8 cellular contexts compared by ENCODE assay signal in genomic region chr3:87088984-87089841, GRCh38.
A peak's percentile ranks its signal among the peaks of the same experiment; 100 is the strongest.
DNase-seq lines count a peak whose midpoint lies in the region; ATAC-seq and TF ChIP-seq lines count a peak whose summit lies in the region.

No MANE protein-coding gene starts in this region.

- H3K4me2 ChIP-seq in BLaER1 treated with 17β-estradiol and CSF1 and Interleukin-3, amounts not matched to agents 10 nM and 100 nM = peak overlapping the region; percentile 32 to 83 (median 57)

- H3K27me3 ChIP-seq in BLaER1 treated with 17β-estradiol and CSF1 and Interleukin-3, amounts not matched to agents 10 nM and 100 nM = peaks cover 7 to 12% (median 11%) of the 10 kb centered on the region in 11 experiments; a peak in 15 of 22 replicates

- H3K4me3 ChIP-seq in BLaER1 treated with 17β-estradiol and CSF1 and Interleukin-3, amounts not matched to agents 10 nM and 100 nM = peak overlapping the region; percentile 17 to 62 (median 36); a peak in 16 of 20 replicates
- peak overlapping the region; percentile 61 for H3K4me3 ChIP-seq in urinary bladder (ENCODE audit: low read depth, low read length)

- no peaks in the 10 kb centered on the region for H4K20me1 ChIP-seq in BLaER1 treated with 17β-estradiol and CSF1 and Interleukin-3, amounts not matched to agents 10 nM and 100 nM

- peaks cover 0 to 10% (median 0%) of the 10 kb centered on the region in 11 experiments; a peak in 5 of 22 replicates for H3K9me3 ChIP-seq in BLaER1 treated with 17β-estradiol and CSF1 and Interleukin-3, amounts not matched to agents 10 nM and 100 nM (replicated peaks in 1 of 11)

- H3K9ac ChIP-seq in BLaER1 treated with 17β-estradiol and CSF1 and Interleukin-3, amounts not matched to agents 10 nM and 100 nM = peak overlapping the region in 4 of 11 experiments; percentile 13 to 36 (median 20); a peak in 4 of 22 replicates

- H3K4me1 ChIP-seq in BLaER1 treated with 17β-estradiol and CSF1 and Interleukin-3, amounts not matched to agents 10 nM and 100 nM = peaks cover 0 to 11% (median 7%) of the 10 kb centered on the region in 10 experiments; a peak in 7 of 20 replicates
- H3K4me1 ChIP-seq in urinary bladder (ENCODE audit: insufficient read depth) = no peaks in the 10 kb centered on the region

- ATAC-seq in GM19025 (IDR thresholded peaks at IDR 0.05; ENCODE audit: low read depth, unreplicated experiment) (peak; percentile 58), HG03135 (IDR thresholded peaks at IDR 0.05; ENCODE audit: unreplicated experiment) (peak; percentile 66), SK-N-SH treated with all-trans-retinoic acid at 6 μM for 48 hours (peak; percentile 86)

- no peaks in the 10 kb centered on the region for H3K9me3 Mint-ChIP-seq in endothelial cell (ENCODE audit: unreplicated experiment)

- H3K27ac Mint-ChIP-seq in endothelial cell (ENCODE audit: unreplicated experiment) = no peak overlapping the region

- WGBS in urinary bladder = 4% methylated on average over 41 of the region's 41 CpGs

- TF ChIP-seq CTCF in endothelial cell (IDR thresholded peaks at IDR 0.05; ENCODE audit: unreplicated experiment) = no peak

- DNase-seq in endothelial cell (ENCODE audit: low spot score) (peak; percentile 17), mucosa of gallbladder (ENCODE audit: low spot score) (peak; percentile 53), iPS-NIHi11 (ENCODE audit: low spot score) (no peak)

- H3K36me3 ChIP-seq in BLaER1 treated with 17β-estradiol and CSF1 and Interleukin-3, amounts not matched to agents 10 nM and 100 nM = no peaks in the 10 kb centered on the region
- no peaks in the 10 kb centered on the region for H3K36me3 ChIP-seq in urinary bladder (ENCODE audit: insufficient read depth)

- peak overlapping the region; percentile 76 for H3K4me3 Mint-ChIP-seq in endothelial cell (ENCODE audit: unreplicated experiment)

- peaks cover 2% of the 10 kb centered on the region for H3K27me3 Mint-ChIP-seq in endothelial cell (ENCODE audit: unreplicated experiment)

- no peaks in the 10 kb centered on the region for H3K4me1 Mint-ChIP-seq in endothelial cell (ENCODE audit: unreplicated experiment)

- H3K27ac ChIP-seq in BLaER1 treated with 17β-estradiol and CSF1 and Interleukin-3, amounts not matched to agents 10 nM and 100 nM = peak overlapping the region in 2 of 11 experiments; percentile 32 to 45; a peak in 3 of 22 replicates
- peak overlapping the region; percentile 77 for H3K27ac ChIP-seq in urinary bladder (ENCODE audit: low read depth)

- H3K36me3 Mint-ChIP-seq in endothelial cell (ENCODE audit: low read depth, unreplicated experiment) = no peaks in the 10 kb centered on the region

TF ChIP-seq in SK-N-SH treated with all-trans-retinoic acid at 6 μM for 48 hours, 23 proteins besides CTCF, POLR2A, EP300 and RAD21:
- TF ChIP-seq ZNF8 (CRISPR knock-in tag; IDR thresholded peaks at IDR 0.05) = no peak
- no peak for TF ChIP-seq CSRNP3 (CRISPR knock-in tag; IDR thresholded peaks at IDR 0.05)
- no peak for TF ChIP-seq PPARA (CRISPR knock-in tag; IDR thresholded peaks at IDR 0.05; ENCODE audit: borderline replicate concordance)
- TF ChIP-seq RARB (CRISPR knock-in tag; IDR thresholded peaks at IDR 0.05) = no peak
- no peak for TF ChIP-seq ZNF565 (CRISPR knock-in tag; conservative IDR thresholded peaks at IDR 0.05; ENCODE audit: low read depth)
- no peak for TF ChIP-seq CSDC2 (CRISPR knock-in tag; IDR thresholded peaks at IDR 0.05)
- TF ChIP-seq TOX (CRISPR knock-in tag; IDR thresholded peaks at IDR 0.05; ENCODE audit: borderline replicate concordance) = no peak
- no peak for TF ChIP-seq SNAI2 (CRISPR knock-in tag; IDR thresholded peaks at IDR 0.05)
- no peak for TF ChIP-seq TSHZ2 (CRISPR knock-in tag; IDR thresholded peaks at IDR 0.05)
- no peak for TF ChIP-seq ESRRG (CRISPR knock-in tag; IDR thresholded peaks at IDR 0.05)
- no peak for TF ChIP-seq PATZ1 (CRISPR knock-in tag; IDR thresholded peaks at IDR 0.05; ENCODE audit: borderline replicate concordance)
- TF ChIP-seq POU6F1 (CRISPR knock-in tag; IDR thresholded peaks at IDR 0.05; ENCODE audit: borderline replicate concordance, low read depth) = no peak
- TF ChIP-seq ZFP3 (CRISPR knock-in tag; IDR thresholded peaks at IDR 0.05) = no peak
- no peak for TF ChIP-seq BACH2 (CRISPR knock-in tag; IDR thresholded peaks at IDR 0.05; ENCODE audit: borderline replicate concordance)
